In the genomic region with DNA sequence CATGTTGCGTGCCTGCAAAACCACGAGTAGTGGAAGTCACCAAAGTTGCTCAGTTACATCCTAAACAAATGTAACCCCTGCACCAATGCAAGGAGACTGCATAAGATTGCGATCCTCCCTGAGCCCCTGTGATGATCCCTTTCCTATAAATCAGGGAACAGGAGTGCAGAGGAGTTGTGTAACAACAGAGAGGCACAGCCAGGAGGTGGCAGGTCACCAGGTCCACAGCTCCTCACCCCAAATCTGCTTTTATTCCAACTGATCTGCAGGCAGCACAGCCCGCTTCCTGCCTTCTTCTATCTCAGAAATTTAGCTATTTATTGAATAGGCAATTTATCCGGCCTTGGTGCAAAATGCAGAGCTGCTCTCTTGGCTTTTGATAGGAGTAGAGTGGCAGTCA, we compare ENCODE assay signal across 35 cellular contexts.
"Had no signal": no experiment of that assay in that cellular context is flagged by ENCODE, and none has a peak within 500 bp of the region (broad histone marks: within the 10 kb centered on the region; RNA-seq: fewer than 3 reads in every experiment).

No MANE protein-coding gene starts in this region.

- H3K4me3 ChIP-seq: adrenal gland, body of pancreas, breast epithelium had no signal

- H3K4me1 ChIP-seq: adrenal gland, body of pancreas, breast epithelium had no signal

- DNase-seq: activated B cell treated with CpG ODN at 0.5 μM for 24 hours; activated CD4-positive, alpha-beta memory T cell treated with anti-CD3 and anti-CD28 coated beads for 36 hours; activated CD4-positive, alpha-beta T cell treated with anti-CD3 and anti-CD28 coated beads for 4 hours; activated CD4-positive, alpha-beta T cell treated with anti-CD3 and anti-CD28 coated beads, Interleukin-2, amount 10 ng/mL, durations not matched to agents 24 days and 14 days; activated CD4-positive, alpha-beta T cell treated with anti-CD3 and anti-CD28 coated beads, Interleukin-2, amount 50 U/mL, for 1 hour; activated CD4-positive, alpha-beta T cell treated with anti-CD3 and anti-CD28 coated beads, Interleukin-2, amount 50 U/mL, for 4 hours; activated CD4-positive, CD25-positive, alpha-beta regulatory T cell treated with anti-CD3 and anti-CD28 coated beads, Interleukin-2, amount 50 U/mL, for 72 hours; activated CD8-positive, alpha-beta memory T cell treated with anti-CD3 and anti-CD28 coated beads, Interleukin-2, amount 50 U/mL, for 4 hours; activated CD8-positive, alpha-beta T cell treated with anti-CD3 and anti-CD28 coated beads for 36 hours; activated effector memory CD4-positive, alpha-beta T cell treated with anti-CD3 and anti-CD28 coated beads, Interleukin-2, amount 50 U/mL, for 16 hours; activated gamma-delta T cell treated with Interleukin-2 at 50 U/mL for 16 hours; activated naive CD4-positive, alpha-beta T cell; activated naive CD4-positive, alpha-beta T cell treated with anti-CD3 and anti-CD28 coated beads for 36 hours; activated naive CD4-positive, alpha-beta T cell treated with anti-CD3 and anti-CD28 coated beads, Interleukin-2, amount 50 U/mL, for 16 hours; activated naive CD8-positive, alpha-beta T cell treated with anti-CD3 and anti-CD28 coated beads for 36 hours; activated T-cell treated with anti-CD3 and anti-CD28 coated beads for 4 hours; activated T-cell treated with anti-CD3 and anti-CD28 coated beads, Interleukin-2, amount 50 U/mL, for 1 hour; activated T-cell treated with anti-CD3 and anti-CD28 coated beads, Interleukin-2, amount 50 U/mL, for 4 hours; activated T-cell treated with anti-CD3 and anti-CD28 coated beads, Interleukin-2, amount 50 U/mL, for 72 hours; amniotic stem cell; aorta; body of pancreas; brain microvascular endothelial cell; central memory CD4-positive, alpha-beta T cell; T-helper 1 cell; T-helper 2 cell; T-helper 9 cell had no signal

- H3K36me3 Mint-ChIP-seq: activated CD4-positive, alpha-beta memory T cell treated with anti-CD3 and anti-CD28 coated beads for 36 hours; activated naive CD4-positive, alpha-beta T cell treated with anti-CD3 and anti-CD28 coated beads, Interleukin-2, amount 50 U/mL, for 72 hours; activated naive CD8-positive, alpha-beta T cell treated with anti-CD3 and anti-CD28 coated beads for 36 hours had no signal

- ATAC-seq: activated CD8-positive, alpha-beta T cell treated with anti-CD3 and anti-CD28 coated beads for 36 hours; activated naive CD4-positive, alpha-beta T cell treated with anti-CD3 and anti-CD28 coated beads, Interleukin-2, amount 50 U/mL, for 72 hours; activated T-cell treated with anti-CD3 and anti-CD28 coated beads, Interleukin-2, amount 50 U/mL, for 4 hours; activated T-cell treated with anti-CD3 and anti-CD28 coated beads, Interleukin-2, amount 50 U/mL, for 72 hours; activated T-helper 17 cell treated with anti-CD3 and anti-CD28 coated beads, Interleukin-2, amount 50 U/mL, for 72 hours; body of pancreas had no signal

- H3K27ac ChIP-seq: adrenal gland, body of pancreas, brain microvascular endothelial cell, breast epithelium, VCaP had no signal

- H3K4me3 Mint-ChIP-seq: activated B cell treated with CpG ODN at 0.5 μM for 24 hours; activated CD4-positive, alpha-beta memory T cell treated with anti-CD3 and anti-CD28 coated beads for 36 hours; activated CD4-positive, alpha-beta T cell treated with anti-CD3 and anti-CD28 coated beads, Interleukin-2, amount 10 ng/mL, durations not matched to agents 24 days and 14 days; activated CD8-positive, alpha-beta T cell treated with anti-CD3 and anti-CD28 coated beads for 36 hours; activated naive CD4-positive, alpha-beta T cell treated with anti-CD3 and anti-CD28 coated beads for 36 hours; activated naive CD8-positive, alpha-beta T cell treated with anti-CD3 and anti-CD28 coated beads for 36 hours; activated T-cell treated with anti-CD3 and anti-CD28 coated beads, Interleukin-2, amount 50 U/mL, for 4 hours; activated T-cell treated with anti-CD3 and anti-CD28 coated beads, Interleukin-2, amount 50 U/mL, for 72 hours; activated T-helper 1 cell treated with anti-CD3 and anti-CD28 coated beads, Interleukin-12 subunit alpha, Interleukin-12 subunit beta, Interleukin-2, Interleukin-4 antibody, amounts not matched to agents 30 ng/mL and 10 ng/mL and 1 ng/mL, durations not matched to agents 14 hours and 24 hours and 36 hours; activated T-helper 17 cell treated with anti-CD3 and anti-CD28 coated beads, Interleukin-2, amount 50 U/mL, for 72 hours; T-helper 1 cell treated with Interleukin-12 subunit alpha and Interleukin-12 subunit beta and Interleukin-4 antibody, amounts not matched to agents 30 μg/mL and 1 μg/mL, for 36 hours; T-helper 2 cell treated with Interferon-gamma antibody and Interleukin-4, amounts not matched to agents 5 μg/mL and 100 μg/mL, for 36 hours had no signal

- H3K27me3 ChIP-seq: adrenal gland, body of pancreas, brain microvascular endothelial cell, breast epithelium had no signal

- H3K9me3 ChIP-seq: adrenal gland, body of pancreas had no signal

- H3K9me3 Mint-ChIP-seq: activated CD4-positive, alpha-beta T cell treated with anti-CD3 and anti-CD28 coated beads, Interleukin-2, amount 10 ng/mL, durations not matched to agents 24 days and 14 days; activated naive CD4-positive, alpha-beta T cell treated with anti-CD3 and anti-CD28 coated beads, Interleukin-2, amount 50 U/mL, for 72 hours; activated T-helper 1 cell treated with anti-CD3 and anti-CD28 coated beads, Interleukin-12 subunit alpha, Interleukin-12 subunit beta, Interleukin-2, Interleukin-4 antibody, amounts not matched to agents 30 ng/mL and 10 ng/mL and 1 ng/mL, durations not matched to agents 14 hours and 24 hours and 36 hours; T-helper 2 cell treated with Interferon-gamma antibody and Interleukin-4, amounts not matched to agents 5 μg/mL and 100 μg/mL, for 36 hours had no signal

- H3K27me3 Mint-ChIP-seq: activated B cell treated with CpG ODN at 0.5 μM for 24 hours; activated CD4-positive, alpha-beta memory T cell treated with anti-CD3 and anti-CD28 coated beads for 36 hours; activated CD4-positive, alpha-beta T cell treated with anti-CD3 and anti-CD28 coated beads, Interleukin-2, amount 10 ng/mL, durations not matched to agents 24 days and 14 days; activated CD8-positive, alpha-beta T cell treated with anti-CD3 and anti-CD28 coated beads for 36 hours; activated naive CD8-positive, alpha-beta T cell treated with anti-CD3 and anti-CD28 coated beads for 36 hours; activated T-helper 17 cell treated with anti-CD3 and anti-CD28 coated beads, Interleukin-2, amount 50 U/mL, for 72 hours had no signal

- H3K27ac Mint-ChIP-seq: activated B cell treated with CpG ODN at 0.5 μM for 24 hours; activated CD4-positive, alpha-beta memory T cell treated with anti-CD3 and anti-CD28 coated beads for 36 hours; activated CD4-positive, alpha-beta T cell treated with anti-CD3 and anti-CD28 coated beads, Interleukin-2, amount 10 ng/mL, durations not matched to agents 24 days and 14 days; activated CD8-positive, alpha-beta T cell treated with anti-CD3 and anti-CD28 coated beads for 36 hours; activated naive CD4-positive, alpha-beta T cell treated with anti-CD3 and anti-CD28 coated beads for 36 hours; activated naive CD4-positive, alpha-beta T cell treated with anti-CD3 and anti-CD28 coated beads, Interleukin-2, amount 50 U/mL, for 72 hours; activated naive CD8-positive, alpha-beta T cell treated with anti-CD3 and anti-CD28 coated beads for 36 hours; activated T-cell treated with anti-CD3 and anti-CD28 coated beads, Interleukin-2, amount 50 U/mL, for 72 hours; activated T-helper 1 cell treated with anti-CD3 and anti-CD28 coated beads, Interleukin-12 subunit alpha, Interleukin-12 subunit beta, Interleukin-2, Interleukin-4 antibody, amounts not matched to agents 30 ng/mL and 10 ng/mL and 1 ng/mL, durations not matched to agents 14 hours and 24 hours and 36 hours; activated T-helper 17 cell treated with anti-CD3 and anti-CD28 coated beads, Interleukin-2, amount 50 U/mL, for 72 hours; T-helper 1 cell treated with Interleukin-12 subunit alpha and Interleukin-12 subunit beta and Interleukin-4 antibody, amounts not matched to agents 30 μg/mL and 1 μg/mL, for 36 hours; T-helper 2 cell treated with Interferon-gamma antibody and Interleukin-4, amounts not matched to agents 5 μg/mL and 100 μg/mL, for 36 hours had no signal

- H3K36me3 ChIP-seq: adrenal gland, brain microvascular endothelial cell, breast epithelium had no signal

- H3K4me1 Mint-ChIP-seq: activated B cell treated with CpG ODN at 0.5 μM for 24 hours; activated CD4-positive, alpha-beta T cell treated with anti-CD3 and anti-CD28 coated beads, Interleukin-2, amount 10 ng/mL, durations not matched to agents 24 days and 14 days; activated naive CD8-positive, alpha-beta T cell treated with anti-CD3 and anti-CD28 coated beads for 36 hours had no signal
